23 cellular contexts compared by ENCODE assay signal in the genomic region with DNA sequence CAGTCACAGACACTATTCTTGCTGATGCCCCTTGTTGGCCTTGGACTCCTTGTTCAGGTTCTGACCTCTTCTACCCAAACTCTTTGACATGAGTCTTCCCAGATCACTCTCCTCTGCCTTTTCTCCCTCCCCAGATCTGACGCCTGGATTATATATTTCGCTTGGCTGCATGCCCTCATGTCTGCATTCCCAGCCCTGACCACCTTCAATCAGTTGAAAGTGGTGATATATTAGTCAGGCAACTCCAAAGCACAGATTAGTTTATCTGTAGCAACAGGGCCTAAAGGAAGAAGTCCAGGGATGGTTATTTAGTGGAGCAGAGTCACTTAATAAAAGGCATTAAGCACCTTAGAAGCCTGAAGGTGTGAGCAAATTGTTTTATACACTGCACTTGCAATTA.
"Had no signal": no experiment of that assay in that cellular context is flagged by ENCODE, and none has a peak within 500 bp of the region (broad histone marks: within the 10 kb centered on the region; RNA-seq: fewer than 3 reads in every experiment).

No MANE protein-coding gene starts in this region.

- ATAC-seq: effector memory CD8-positive, alpha-beta T cell; left lobe of liver; sciatic nerve; stimulated activated naive CD8-positive, alpha-beta T cell treated with anti-CD3 and anti-CD28 coated beads, Interleukin-15, amount 100 ng/mL, for 72 hours; upper lobe of right lung had no signal

- H3K4me1 Mint-ChIP-seq: memory B cell; naive B cell; nephron; neural progenitor cell; stimulated activated naive CD8-positive, alpha-beta T cell treated with anti-CD3 and anti-CD28 coated beads, Interleukin-15, amount 100 ng/mL, for 72 hours had no signal

- H3K4me3 Mint-ChIP-seq: effector memory CD8-positive, alpha-beta T cell; memory B cell; nephron; neural progenitor cell; stimulated activated naive CD8-positive, alpha-beta T cell treated with anti-CD3 and anti-CD28 coated beads, Interleukin-15, amount 100 ng/mL, for 72 hours had no signal

- H3K9me3 Mint-ChIP-seq: effector memory CD8-positive, alpha-beta T cell; memory B cell; naive B cell; nephron; neural progenitor cell; stimulated activated naive CD8-positive, alpha-beta T cell treated with anti-CD3 and anti-CD28 coated beads, Interleukin-15, amount 100 ng/mL, for 72 hours had no signal

- H3K36me3 Mint-ChIP-seq: memory B cell, naive B cell, neural progenitor cell had no signal

- DNase-seq: cortex of kidney; effector memory CD8-positive, alpha-beta T cell; erythroblast; esophagus squamous epithelium; heart left ventricle; kidney; mucosa of descending colon; naive B cell; stimulated activated CD4-positive, alpha-beta T cell treated with anti-CD3 and anti-CD28 coated beads, Interleukin-12 subunit alpha, Interleukin-12 subunit beta, amount 100 ng/mL, for 4 hours; stimulated activated CD4-positive, alpha-beta T cell treated with anti-CD3 and anti-CD28 coated beads, Interleukin-1b, Interleukin-23, amount 100 ng/mL, for 48 hours; stimulated activated CD4-positive, alpha-beta T cell treated with anti-CD3 and anti-CD28 coated beads, Interleukin-4, amount 100 ng/mL, for 1 hour; stimulated activated CD8-positive, alpha-beta memory T cell treated with anti-CD3 and anti-CD28 coated beads, Interleukin-4, amount 100 ng/mL, for 48 hours; stimulated activated naive CD4-positive, alpha-beta T cell; stimulated activated naive CD8-positive, alpha-beta T cell treated with anti-CD3 and anti-CD28 coated beads, Interleukin-15, amount 100 ng/mL, for 72 hours; transverse colon; upper lobe of right lung; uterus had no signal

- H3K27ac Mint-ChIP-seq: effector memory CD8-positive, alpha-beta T cell; memory B cell; naive B cell; nephron; neural progenitor cell; progenitor cell of endocrine pancreas; stimulated activated naive CD8-positive, alpha-beta T cell treated with anti-CD3 and anti-CD28 coated beads, Interleukin-15, amount 100 ng/mL, for 72 hours had no signal
